In genomic region chr4:182510836-182511235, GRCh38 we compare ENCODE assay signal across 18 cellular contexts.
"Had no signal": no experiment of that assay in that cellular context is flagged by ENCODE, and none has a peak within 500 bp of the region (broad histone marks: within the 10 kb centered on the region; RNA-seq: fewer than 3 reads in every experiment).

No MANE protein-coding gene starts in this region.

- H3K27me3 ChIP-seq: MG63, SJSA1 had no signal

- H3K4me3 ChIP-seq: MG63, SJSA1, SK-N-MC had no signal

- H3K4me1 ChIP-seq: SJSA1 had no signal

- H3K27ac ChIP-seq: SJSA1, SK-N-MC had no signal

- DNase-seq: Karpas-422, KG1, MG63, NCI-H1092, NCI-H1105 treated with DMSO at 0.1 percent for 48 hours, NCI-H1436 treated with DMSO at 0.1 percent for 48 hours, NCI-H1694, NCI-H187 treated with DMSO at 0.1 percent for 48 hours, NCI-H2029 treated with DMSO at 0.1 percent for 48 hours, NCI-H2227 treated with DMSO at 0.1 percent for 48 hours, NCI-H524, NCI-H526 treated with DMSO at 0.1 percent for 48 hours, NCI-H774, Right ventricle myocardium superior, RPMI8226, SIG-M5 had no signal

- H3K36me3 ChIP-seq: MG63, SJSA1 had no signal

- H3K9me3 ChIP-seq: MG63, SJSA1 had no signal
